Comparison of ENCODE assay signal across 1 cellular context in the genomic region with DNA sequence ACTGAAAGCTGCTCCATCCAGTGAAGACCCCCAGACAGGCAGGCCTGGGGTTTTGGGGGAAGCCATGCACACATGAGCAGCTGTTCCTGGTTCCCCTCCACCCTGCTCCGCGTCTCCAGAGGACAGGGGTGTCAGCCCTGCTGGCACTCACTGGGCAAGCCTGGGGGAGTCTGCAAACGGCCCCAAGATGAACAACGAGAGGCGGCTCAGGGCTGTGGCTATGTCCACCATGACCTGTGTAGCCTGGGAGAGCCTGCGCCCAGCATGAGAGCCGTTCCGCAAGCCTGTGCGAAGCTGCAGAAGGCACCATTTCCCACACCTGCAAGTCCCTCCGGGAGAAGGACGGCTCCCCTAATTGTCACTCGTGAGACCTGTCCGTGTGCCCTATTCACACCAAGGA.
TF ChIP-seq lines count a peak whose summit lies in the region.

No MANE protein-coding gene starts in this region.

TF ChIP-seq in H1, 55 proteins besides CTCF, POLR2A, EP300 and RAD21:
- TF ChIP-seq POLR2AphosphoS5 (IDR thresholded peaks at IDR 0.05; ENCODE audit: low read depth, low read length) (no peak), KDM4A (IDR thresholded peaks at IDR 0.05; ENCODE audit: low read depth, low read length, severe bottlenecking) (no peak), TAF1 (IDR thresholded peaks at IDR 0.05; ENCODE audit: low read depth, low read length) (no peak), SIX5 (IDR thresholded peaks at IDR 0.05; ENCODE audit: low read depth, low read length) (no peak), RXRA (IDR thresholded peaks at IDR 0.05; ENCODE audit: insufficient read depth, low read depth, low read length) (no peak), BRCA1 (IDR thresholded peaks at IDR 0.05; ENCODE audit: low read depth, low read length) (no peak)
